10 cellular contexts compared by ENCODE assay signal in the genomic region with DNA sequence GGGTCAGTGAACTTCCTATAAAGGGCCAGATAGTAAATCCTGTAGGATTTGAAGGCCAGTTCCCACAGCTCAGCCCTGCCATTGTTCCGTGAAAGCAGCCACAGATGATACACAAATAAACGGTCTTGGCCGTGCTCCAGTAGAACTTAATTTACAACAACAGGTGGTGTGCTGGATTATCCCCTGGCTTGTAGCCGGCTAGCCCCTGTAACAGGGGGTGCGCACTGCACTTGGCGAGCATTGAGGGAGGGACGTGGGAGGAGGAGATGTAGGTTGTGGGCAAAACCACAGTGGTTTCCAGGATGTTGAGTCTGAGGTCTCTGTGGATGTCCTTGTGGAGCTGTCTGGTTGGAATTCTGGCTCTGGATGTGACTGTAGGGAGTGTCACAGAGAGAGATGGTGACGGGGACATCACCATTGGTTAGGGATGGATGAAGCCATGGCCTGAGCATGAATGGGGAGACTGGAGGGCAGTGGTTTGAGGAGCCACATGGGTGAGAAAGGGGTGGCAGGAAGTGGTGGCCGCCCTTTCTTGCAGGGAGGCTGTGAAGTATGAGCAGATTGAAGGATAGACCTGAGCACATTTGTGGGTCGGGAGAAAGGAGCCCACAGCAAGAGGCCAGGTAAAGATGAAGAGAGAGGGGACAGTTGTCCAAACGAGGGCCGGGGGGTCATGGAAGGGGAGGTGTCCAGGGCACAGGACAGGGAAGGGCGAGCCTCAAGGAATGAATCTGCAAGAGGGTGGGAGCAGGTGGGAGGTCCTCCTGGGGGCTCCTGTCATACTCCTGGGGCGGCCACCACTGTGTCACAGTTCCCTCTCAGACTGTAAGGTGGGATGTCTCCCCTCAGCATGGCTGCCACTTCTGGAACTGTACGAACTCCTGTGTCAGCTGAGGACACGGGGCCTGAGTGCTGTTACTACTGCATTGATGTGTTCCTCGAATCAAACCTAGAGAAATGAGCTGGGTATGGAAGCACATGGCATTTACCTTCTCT. TPM values are rescaled to one million over a fixed set of nuclear protein-coding genes. Genes with fewer than 3 reads are reported as not detected.
A peak's percentile ranks its signal among the peaks of the same experiment; 100 is the strongest.
DNase-seq lines count a peak whose midpoint lies in the region; ATAC-seq and TF ChIP-seq lines count a peak whose summit lies in the region.
"Had no signal": no experiment of that assay in that cellular context is flagged by ENCODE, and none has a peak within 500 bp of the region (broad histone marks: within the 10 kb centered on the region; RNA-seq: fewer than 3 reads in every experiment).

No MANE protein-coding gene starts in this region.

- no peaks in the 10 kb centered on the region for H3K27me3 ChIP-seq in BLaER1 treated with 17β-estradiol and CSF1 and Interleukin-3, amounts not matched to agents 10 nM and 100 nM
- no peaks in the 10 kb centered on the region for H3K27me3 ChIP-seq in Loucy (ENCODE audit: insufficient read depth, low read length, poor library complexity, severe bottlenecking)
- H3K27me3 ChIP-seq in thyroid gland: no peaks in the 10 kb centered on the region

- H3K9me3 ChIP-seq in BLaER1 treated with 17β-estradiol and CSF1 and Interleukin-3, amounts not matched to agents 10 nM and 100 nM (replicated peaks in 1 of 11): peaks cover 6 to 20% (median 13%) of the 10 kb centered on the region in 11 experiments; a peak in 18 of 22 replicates
- H3K9me3 ChIP-seq in Loucy (ENCODE audit: insufficient read depth, low read depth, low read length) (no peaks in the 10 kb centered on the region), thyroid gland (no peaks in the 10 kb centered on the region)

- H3K4me3 ChIP-seq in BLaER1 treated with 17β-estradiol and CSF1 and Interleukin-3, amounts not matched to agents 10 nM and 100 nM: no peak overlapping the region
- H3K4me3 ChIP-seq in Loucy (ENCODE audit: low read length, poor library complexity, severe bottlenecking) (no peak overlapping the region), coronary artery (no peak overlapping the region), thyroid gland (replicated peaks in 1 of 3) (no peak overlapping the region)

- H3K4me2 ChIP-seq in BLaER1 treated with 17β-estradiol and CSF1 and Interleukin-3, amounts not matched to agents 10 nM and 100 nM: peak overlapping the region in 9 of 11 experiments; percentile 8 to 34 (median 26); a peak in 12 of 22 replicates
- H3K4me2 ChIP-seq in Loucy (ENCODE audit: low read depth, low read length, poor library complexity, severe bottlenecking): peak overlapping the region; percentile 22

- H4K20me1 ChIP-seq in BLaER1 treated with 17β-estradiol and CSF1 and Interleukin-3, amounts not matched to agents 10 nM and 100 nM: no peaks in the 10 kb centered on the region
- no peaks in the 10 kb centered on the region for H4K20me1 ChIP-seq in Loucy (ENCODE audit: insufficient read depth, low read length, poor library complexity, severe bottlenecking)

- ATAC-seq in GM21367 (IDR thresholded peaks at IDR 0.05; ENCODE audit: unreplicated experiment) (no peak), GM21381 (IDR thresholded peaks at IDR 0.05; ENCODE audit: unreplicated experiment) (no peak)

- intact Hi-C loops in thyroid gland (cut with DNase I): no loop called here

- H3K4me1 ChIP-seq in BLaER1 treated with 17β-estradiol and CSF1 and Interleukin-3, amounts not matched to agents 10 nM and 100 nM: peaks cover 20 to 35% (median 26%) of the 10 kb centered on the region in 10 experiments; a peak in 18 of 20 replicates
- H3K4me1 ChIP-seq in Loucy (ENCODE audit: insufficient read depth, low read length, poor library complexity, severe bottlenecking) (peaks cover 19% of the 10 kb centered on the region), thyroid gland (no peaks in the 10 kb centered on the region)

- DNase-seq in NCI-H748 treated with DMSO at 0.1 percent for 48 hours (lab: John Stamatoyannopoulos, UW): peak; percentile 62
- peak; percentile 50 for DNase-seq in coronary artery (ENCODE audit: low spot score)
- DNase-seq in stimulated activated CD4-positive, alpha-beta T cell treated with anti-CD3 and anti-CD28 coated beads, Interleukin-4, amount 100 ng/mL, for 4 hours: no peak
- DNase-seq in thyroid gland: no peak
- DNase-seq: activated CD4-positive, CD25-positive, alpha-beta regulatory T cell; H7 had no signal

- H3K9me2 ChIP-seq in Loucy (replicated peaks; ENCODE audit: low read depth, low read length): no peaks in the 10 kb centered on the region

- no peaks in the 10 kb centered on the region for H3K36me3 ChIP-seq in BLaER1 treated with 17β-estradiol and CSF1 and Interleukin-3, amounts not matched to agents 10 nM and 100 nM
- H3K36me3 ChIP-seq in Loucy (ENCODE audit: insufficient read depth, low read length) (no peaks in the 10 kb centered on the region), thyroid gland (no peaks in the 10 kb centered on the region)

- no peak overlapping the region for H3K9ac ChIP-seq in BLaER1 treated with 17β-estradiol and CSF1 and Interleukin-3, amounts not matched to agents 10 nM and 100 nM
- H3K9ac ChIP-seq in Loucy (ENCODE audit: low read depth, low read length, poor library complexity, severe bottlenecking): no peak overlapping the region

- H3K79me2 ChIP-seq in Loucy (ENCODE audit: insufficient read depth, low read length): no peaks in the 10 kb centered on the region

- TF ChIP-seq POLR2A in thyroid gland (IDR thresholded peaks at IDR 0.05): no peak

- TF ChIP-seq CTCF in Loucy (conservative IDR thresholded peaks at IDR 0.05; ENCODE audit: low read length): no peak
- no peak for TF ChIP-seq CTCF in coronary artery (IDR thresholded peaks at IDR 0.05)
- TF ChIP-seq CTCF in thyroid gland (IDR thresholded peaks at IDR 0.05): no peak

- no peak overlapping the region for H2AFZ ChIP-seq in Loucy (ENCODE audit: low read length)

- WGBS in thyroid gland, 2 donors: 87% methylated on average over 17 of the region's 17 CpGs

- H3K27ac ChIP-seq in BLaER1 treated with 17β-estradiol and CSF1 and Interleukin-3, amounts not matched to agents 10 nM and 100 nM: no peak overlapping the region
- no peak overlapping the region for H3K27ac ChIP-seq in coronary artery
- no peak overlapping the region for H3K27ac ChIP-seq in thyroid gland

- H3F3A ChIP-seq in Loucy (ENCODE audit: low read depth): no peaks in the 10 kb centered on the region

RNA-seq across cellular contexts. Expression of a gene that starts 53.6 kb away (rescaled TPM):
- total RNA-seq in thyroid gland: 1 to 10 TPM in 3 of 4 donors, under 1 TPM in 1; 0.56 to 2.5 (median 1.5) TPM

Comparison
In these comparisons a context has a peak if more than half of its experiments do, and no peak if none do; other contexts are left out.
1. DNase-seq: peak in NCI-H748 treated with DMSO at 0.1 percent for 48 hours (single experiment) and coronary artery (single experiment); none in stimulated activated CD4-positive, alpha-beta T cell treated with anti-CD3 and anti-CD28 coated beads, Interleukin-4, amount 100 ng/mL, for 4 hours (0 of 2) and thyroid gland (0 of 2).